In the genomic region with DNA sequence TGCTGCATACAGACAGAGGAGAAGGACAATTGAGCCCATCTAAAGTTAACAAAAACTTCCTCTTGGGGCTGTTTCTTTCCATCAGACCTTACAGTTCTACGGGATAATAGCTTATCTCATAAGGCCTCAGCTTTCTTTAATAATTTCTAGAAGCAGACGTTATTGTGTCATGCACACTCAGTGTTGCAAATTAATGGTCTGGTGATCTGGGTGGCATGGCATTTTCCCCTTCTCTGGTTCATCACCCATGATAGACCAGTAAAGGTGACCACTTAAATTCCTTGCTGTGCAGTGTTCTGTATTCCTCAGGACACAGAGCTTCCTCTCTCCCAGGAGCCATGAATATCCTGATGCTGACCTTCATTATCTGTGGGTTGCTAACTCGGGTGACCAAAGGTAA, we compare ENCODE assay signal across 33 cellular contexts. TPM values are rescaled to one million over a fixed set of nuclear protein-coding genes. Genes with fewer than 3 reads are reported as not detected.
"Had no signal": no experiment of that assay in that cellular context is flagged by ENCODE, and none has a peak within 500 bp of the region (broad histone marks: within the 10 kb centered on the region; RNA-seq: fewer than 3 reads in every experiment).

A gene with protein sequence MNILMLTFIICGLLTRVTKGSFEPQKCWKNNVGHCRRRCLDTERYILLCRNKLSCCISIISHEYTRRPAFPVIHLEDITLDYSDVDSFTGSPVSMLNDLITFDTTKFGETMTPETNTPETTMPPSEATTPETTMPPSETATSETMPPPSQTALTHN (plus strand): TSS at position 301 of the 400 bp plus-strand sequence. CDS start 38 bp downstream, at position 339.

- ATAC-seq: activated CD8-positive, alpha-beta T cell treated with anti-CD3 and anti-CD28 coated beads for 36 hours; activated naive CD8-positive, alpha-beta T cell treated with anti-CD3 and anti-CD28 coated beads, Interleukin-2, amount 50 U/mL, for 24 hours; activated T-cell treated with anti-CD3 and anti-CD28 coated beads, Interleukin-2, amount 50 U/mL, for 4 hours; activated T-cell treated with anti-CD3 and anti-CD28 coated beads, Interleukin-2, amount 50 U/mL, for 72 hours; activated T-helper 17 cell treated with anti-CD3 and anti-CD28 coated beads, Interleukin-2, amount 50 U/mL, for 72 hours had no signal

- H3K27ac ChIP-seq: ascending aorta, cardiac muscle cell, VCaP had no signal

- DNase-seq: activated B cell treated with CpG ODN at 0.5 μM for 24 hours; activated CD4-positive, alpha-beta memory T cell treated with anti-CD3 and anti-CD28 coated beads for 36 hours; activated CD4-positive, alpha-beta T cell treated with anti-CD3 and anti-CD28 coated beads for 4 hours; activated CD4-positive, alpha-beta T cell treated with anti-CD3 and anti-CD28 coated beads, Interleukin-2, amount 10 ng/mL, durations not matched to agents 24 days and 14 days; activated CD4-positive, alpha-beta T cell treated with anti-CD3 and anti-CD28 coated beads, Interleukin-2, amount 50 U/mL, for 1 hour; activated CD4-positive, alpha-beta T cell treated with anti-CD3 and anti-CD28 coated beads, Interleukin-2, amount 50 U/mL, for 4 hours; activated CD4-positive, CD25-positive, alpha-beta regulatory T cell treated with anti-CD3 and anti-CD28 coated beads, Interleukin-2, amount 50 U/mL, for 72 hours; activated CD8-positive, alpha-beta memory T cell treated with anti-CD3 and anti-CD28 coated beads, Interleukin-2, amount 50 U/mL, for 4 hours; activated CD8-positive, alpha-beta T cell treated with anti-CD3 and anti-CD28 coated beads for 36 hours; activated effector memory CD4-positive, alpha-beta T cell treated with anti-CD3 and anti-CD28 coated beads, Interleukin-2, amount 50 U/mL, for 16 hours; activated gamma-delta T cell treated with Interleukin-2 at 50 U/mL for 16 hours; activated naive CD4-positive, alpha-beta T cell treated with anti-CD3 and anti-CD28 coated beads, Interleukin-2, amount 10 ng/mL, durations not matched to agents 7 days and 5 days; activated naive CD4-positive, alpha-beta T cell treated with Interleukin-2 at 50 U/mL for 16 hours; activated naive CD8-positive, alpha-beta T cell treated with anti-CD3 and anti-CD28 coated beads, Interleukin-2, amount 10 ng/mL, durations not matched to agents 7 days and 5 days; activated naive CD8-positive, alpha-beta T cell treated with anti-CD3 and anti-CD28 coated beads, Interleukin-2, amount 50 U/mL, for 24 hours; activated T-cell treated with anti-CD3 and anti-CD28 coated beads for 4 hours; activated T-cell treated with anti-CD3 and anti-CD28 coated beads, Interleukin-2, amount 50 U/mL, for 1 hour; activated T-cell treated with anti-CD3 and anti-CD28 coated beads, Interleukin-2, amount 50 U/mL, for 4 hours; activated T-cell treated with anti-CD3 and anti-CD28 coated beads, Interleukin-2, amount 50 U/mL, for 72 hours; amygdala; anterior cingulate cortex; caudate nucleus; cerebellar nuclear complex; T-helper 1 cell; T-helper 2 cell; T-helper 9 cell had no signal

- H3K4me3 ChIP-seq: ascending aorta, cardiac muscle cell had no signal

RNA-seq across cellular contexts. Expression of the gene that starts here (rescaled TPM):
- total RNA-seq: activated B cell treated with CpG ODN at 0.5 μM for 24 hours; activated CD4-positive, alpha-beta memory T cell treated with anti-CD3 and anti-CD28 coated beads for 36 hours; activated CD4-positive, alpha-beta T cell treated with anti-CD3 and anti-CD28 coated beads, Interleukin-2, amount 10 ng/mL, durations not matched to agents 24 days and 14 days; activated CD8-positive, alpha-beta memory T cell treated with anti-CD3 and anti-CD28 coated beads for 36 hours; activated CD8-positive, alpha-beta T cell treated with anti-CD3 and anti-CD28 coated beads for 36 hours; activated naive CD8-positive, alpha-beta T cell treated with anti-CD3 and anti-CD28 coated beads, Interleukin-2, amount 10 ng/mL, durations not matched to agents 7 days and 5 days; activated T-cell treated with anti-CD3 and anti-CD28 coated beads, Interleukin-2, amount 50 U/mL, for 4 hours; activated T-cell treated with anti-CD3 and anti-CD28 coated beads, Interleukin-2, amount 50 U/mL, for 72 hours; activated T-helper 1 cell treated with anti-CD3 and anti-CD28 coated beads, Interleukin-12 subunit alpha, Interleukin-12 subunit beta, Interleukin-2, Interleukin-4 antibody, amounts not matched to agents 30 ng/mL and 10 ng/mL and 1 ng/mL, durations not matched to agents 14 hours and 24 hours and 36 hours; activated T-helper 17 cell treated with anti-CD3 and anti-CD28 coated beads, Interleukin-2, amount 50 U/mL, for 72 hours; ascending aorta; bronchial epithelial cell; cardiac muscle cell had no signal
